27 cellular contexts compared by ENCODE assay signal in genomic region chr5:159797566-159797965, GRCh38.
A peak's percentile ranks its signal among the peaks of the same experiment; 100 is the strongest.
DNase-seq lines count a peak whose midpoint lies in the region; ATAC-seq, FAIRE-seq and TF ChIP-seq lines count a peak whose summit lies in the region.
"Had no signal": no experiment of that assay in that cellular context is flagged by ENCODE, and none has a peak within 500 bp of the region (broad histone marks: within the 10 kb centered on the region; RNA-seq: fewer than 3 reads in every experiment).

No MANE protein-coding gene starts in this region.

- BruUV-seq in mammary epithelial cell (replicated peaks; lab: Mats Ljungman, UMichigan) = no TSS peak

- H3K27ac ChIP-seq in right atrium auricular region (no peak overlapping the region), mammary epithelial cell (ENCODE audit: insufficient read depth, low read depth, low read length) (no peak overlapping the region)
- H3K27ac ChIP-seq: A549; BLaER1 treated with 17β-estradiol and CSF1 and Interleukin-3, amounts not matched to agents 10 nM and 100 nM; GM23248 had no signal

- no peak for ATAC-seq in left ventricle myocardium superior
- ATAC-seq: A549, GM12878 had no signal

- H3K4me3 ChIP-seq in right atrium auricular region = no peak overlapping the region
- H3K4me3 ChIP-seq in mammary epithelial cell (replicated peaks in 1 of 3; ENCODE audit: insufficient read depth in 1 of 3, low read depth in 2 of 3, low read length in 3 of 3) = no peak overlapping the region
- H3K4me3 ChIP-seq: A549; BLaER1 treated with 17β-estradiol and CSF1 and Interleukin-3, amounts not matched to agents 10 nM and 100 nM; GM12878; GM23248 had no signal

- CTCF ChIA-PET in mammary epithelial cell (lab: Charles Lee; ENCODE audit: low non-redundant PET) = no interaction called here

- H3K4me1 ChIP-seq in right atrium auricular region (no peaks in the 10 kb centered on the region), mammary epithelial cell (ENCODE audit: insufficient read depth, low read length) (peaks cover 7% of the 10 kb centered on the region)
- H3K4me1 ChIP-seq: A549, BE2C had no signal

- H3K4me2 ChIP-seq in mammary epithelial cell (ENCODE audit: insufficient read depth, low read depth, low read length) = no peak overlapping the region
- H3K4me2 ChIP-seq: A549 had no signal

- DNase-seq in right atrium auricular region (ENCODE audit: low spot score) = peak; percentile 2
- no peak for DNase-seq in left ventricle myocardium superior
- DNase-seq in mammary epithelial cell = no peak
- peak; percentile 54 for DNase-seq in left kidney (ENCODE audit: low read depth, low spot score)
- no peak for DNase-seq in Kasumi-1 (lab: John Stamatoyannopoulos, UW)
- DNase-seq in KG1 (lab: John Stamatoyannopoulos, UW) = no peak
- DNase-seq in GM12892 (ENCODE audit: insufficient read length) = no peak
- DNase-seq: 8988T; ACHN; AML-193; BE2C; CD4-positive, alpha-beta T cell; CD8-positive, alpha-beta memory T cell; DMS 273 treated with DMSO at 0.1 percent for 48 hours; DMS79; EL; GDM1; GM23248; H7; HCEC 1CT; HFFc6 had no signal

- H4K20me1 ChIP-seq in mammary epithelial cell (ENCODE audit: insufficient read depth, low read length) = no peaks in the 10 kb centered on the region
- H4K20me1 ChIP-seq: BLaER1 treated with 17β-estradiol and CSF1 and Interleukin-3, amounts not matched to agents 10 nM and 100 nM had no signal

- TF ChIP-seq CTCF in right atrium auricular region (IDR thresholded peaks at IDR 0.05) (no peak), mammary epithelial cell (conservative IDR thresholded peaks at IDR 0.05 in 1 of 2, IDR thresholded peaks at IDR 0.05 in 1 of 2; ENCODE audit: extremely low read depth in 1 of 2, insufficient read depth in 1 of 2, low read depth in 1 of 2, low read length in 2 of 2) (no peak)

- peak overlapping the region; percentile 58 for H2AFZ ChIP-seq in mammary epithelial cell (ENCODE audit: low read depth, low read length)
- H2AFZ ChIP-seq: GM23248 had no signal

- WGBS in mammary epithelial cell (ENCODE audit: low coverage, missing lambda C conversion rate) = 87% methylated on average over 4 of the region's 4 CpGs

- dilution Hi-C loops in mammary epithelial cell (cut with HindIII; ENCODE audit: low sequenced_read_pairs) = no loop called here

- no peaks in the 10 kb centered on the region for H3K79me2 ChIP-seq in mammary epithelial cell (ENCODE audit: insufficient read depth, low read length)

- intact Hi-C loops in left ventricle myocardium superior (cut with micrococcal nuclease) (no loop called here), mammary epithelial cell (cut with micrococcal nuclease) (no loop called here)

- no peak for FAIRE-seq in GM12892 (lab: Jason Lieb, UNC)
- FAIRE-seq: A549, D721Med, GM12878, GM18507, H1 had no signal

- in situ Hi-C loops in mammary epithelial cell (cut with MboI; ENCODE audit: low sequenced_read_pairs in 2 of 2) = no loop called here

- no peak overlapping the region for H3K9ac ChIP-seq in mammary epithelial cell (ENCODE audit: insufficient read depth, low read length)
- H3K9ac ChIP-seq: BLaER1 treated with 17β-estradiol and CSF1 and Interleukin-3, amounts not matched to agents 10 nM and 100 nM; GM23248 had no signal

- no peaks in the 10 kb centered on the region for H3K36me3 ChIP-seq in right atrium auricular region
- H3K36me3 ChIP-seq in mammary epithelial cell (ENCODE audit: insufficient read depth, low read length) = no peaks in the 10 kb centered on the region
- H3K36me3 ChIP-seq: BE2C; BLaER1 treated with 17β-estradiol and CSF1 and Interleukin-3, amounts not matched to agents 10 nM and 100 nM had no signal

- no peaks in the 10 kb centered on the region for H3K27me3 ChIP-seq in right atrium auricular region
- H3K27me3 ChIP-seq in mammary epithelial cell (ENCODE audit: insufficient read depth, low read length) = no peaks in the 10 kb centered on the region
- H3K27me3 ChIP-seq: BLaER1 treated with 17β-estradiol and CSF1 and Interleukin-3, amounts not matched to agents 10 nM and 100 nM had no signal

- H3K9me3 ChIP-seq in right atrium auricular region (no peaks in the 10 kb centered on the region), mammary epithelial cell (replicated peaks; ENCODE audit: insufficient read depth, low read length) (no peaks in the 10 kb centered on the region)
- H3K9me3 ChIP-seq: A549; BE2C; BLaER1 treated with 17β-estradiol and CSF1 and Interleukin-3, amounts not matched to agents 10 nM and 100 nM had no signal

- no peak for TF ChIP-seq POLR2A in GM12892 (IDR thresholded peaks at IDR 0.05; ENCODE audit: low read depth, low read length)

Comparison
In these comparisons a context has a peak if more than half of its experiments do, and no peak if none do; other contexts are left out.
1. DNase-seq: peak in right atrium auricular region (single experiment) and left kidney (single experiment); none in left ventricle myocardium superior (single experiment), mammary epithelial cell (single experiment), Kasumi-1 (0 of 2), KG1 (single experiment) and GM12892 (single experiment).